Comparison of ENCODE assay signal across 23 cellular contexts in genomic region chr2:237758165-237758564, GRCh38.
"Had no signal": no experiment of that assay in that cellular context is flagged by ENCODE, and none has a peak within 500 bp of the region (broad histone marks: within the 10 kb centered on the region; RNA-seq: fewer than 3 reads in every experiment).

No MANE protein-coding gene starts in this region.

- H3K4me1 ChIP-seq: body of pancreas, prostate gland, thyroid gland, upper lobe of right lung had no signal

- H3K27me3 ChIP-seq: body of pancreas, neutrophil, ovary, thyroid gland, upper lobe of right lung had no signal

- H3K27ac ChIP-seq: body of pancreas, neutrophil, ovary, prostate gland, thyroid gland, upper lobe of right lung had no signal

- H3K9me3 ChIP-seq: body of pancreas, neutrophil, ovary, prostate gland, thyroid gland, upper lobe of right lung had no signal

- ATAC-seq: body of pancreas, upper lobe of right lung had no signal

- H3K27ac Mint-ChIP-seq: activated B cell treated with CpG ODN at 0.5 μM for 24 hours; activated CD4-positive, alpha-beta memory T cell treated with anti-CD3 and anti-CD28 coated beads for 36 hours; activated naive CD4-positive, alpha-beta T cell treated with anti-CD3 and anti-CD28 coated beads, Interleukin-2, amount 10 ng/mL, durations not matched to agents 7 days and 5 days; nephron; stimulated activated naive CD8-positive, alpha-beta T cell treated with anti-CD3 and anti-CD28 coated beads, Interleukin-15, Interleukin-2, amounts not matched to agents 100 ng/mL and 50 ng/mL, for 24 hours had no signal

- H3K4me1 Mint-ChIP-seq: activated naive CD4-positive, alpha-beta T cell treated with anti-CD3 and anti-CD28 coated beads, Interleukin-2, amount 10 ng/mL, durations not matched to agents 7 days and 5 days; nephron had no signal

- H3K36me3 ChIP-seq: ovary had no signal

- H3K4me3 Mint-ChIP-seq: activated B cell treated with CpG ODN at 0.5 μM for 24 hours; activated CD4-positive, alpha-beta memory T cell treated with anti-CD3 and anti-CD28 coated beads for 36 hours; activated naive CD4-positive, alpha-beta T cell treated with anti-CD3 and anti-CD28 coated beads, Interleukin-2, amount 10 ng/mL, durations not matched to agents 7 days and 5 days; nephron; stimulated activated naive CD8-positive, alpha-beta T cell treated with anti-CD3 and anti-CD28 coated beads, Interleukin-15, Interleukin-2, amounts not matched to agents 100 ng/mL and 50 ng/mL, for 24 hours had no signal

- H3K4me3 ChIP-seq: body of pancreas, ovary, prostate gland, thyroid gland, upper lobe of right lung had no signal

- DNase-seq: activated B cell treated with CpG ODN at 0.5 μM for 24 hours; activated CD4-positive, alpha-beta memory T cell treated with anti-CD3 and anti-CD28 coated beads for 36 hours; activated CD4-positive, alpha-beta T cell treated with anti-CD3 and anti-CD28 coated beads for 4 hours; activated effector memory CD4-positive, alpha-beta T cell treated with anti-CD3 and anti-CD28 coated beads, Interleukin-2, amount 50 U/mL, for 16 hours; activated naive CD4-positive, alpha-beta T cell treated with anti-CD3 and anti-CD28 coated beads, Interleukin-2, amount 10 ng/mL, durations not matched to agents 7 days and 5 days; body of pancreas; caudate nucleus; dermis blood vessel endothelial cell; effector CD8-positive, alpha-beta T cell; foreskin melanocyte; hippocampal formation; mesenchymal stem cell; ovary; stimulated activated CD4-positive, alpha-beta T cell treated with anti-CD3 and anti-CD28 coated beads, Interleukin-12 subunit alpha, Interleukin-12 subunit beta, amount 100 ng/mL, for 4 hours; substantia nigra; T-helper 1 cell; T-helper 9 cell; thyroid gland; upper lobe of right lung had no signal

- H3K27me3 Mint-ChIP-seq: activated B cell treated with CpG ODN at 0.5 μM for 24 hours; activated CD4-positive, alpha-beta memory T cell treated with anti-CD3 and anti-CD28 coated beads for 36 hours; activated naive CD4-positive, alpha-beta T cell treated with anti-CD3 and anti-CD28 coated beads, Interleukin-2, amount 10 ng/mL, durations not matched to agents 7 days and 5 days; stimulated activated naive CD8-positive, alpha-beta T cell treated with anti-CD3 and anti-CD28 coated beads, Interleukin-15, Interleukin-2, amounts not matched to agents 100 ng/mL and 50 ng/mL, for 24 hours had no signal
